Comparison of ENCODE assay signal across 13 cellular contexts in the genomic region with DNA sequence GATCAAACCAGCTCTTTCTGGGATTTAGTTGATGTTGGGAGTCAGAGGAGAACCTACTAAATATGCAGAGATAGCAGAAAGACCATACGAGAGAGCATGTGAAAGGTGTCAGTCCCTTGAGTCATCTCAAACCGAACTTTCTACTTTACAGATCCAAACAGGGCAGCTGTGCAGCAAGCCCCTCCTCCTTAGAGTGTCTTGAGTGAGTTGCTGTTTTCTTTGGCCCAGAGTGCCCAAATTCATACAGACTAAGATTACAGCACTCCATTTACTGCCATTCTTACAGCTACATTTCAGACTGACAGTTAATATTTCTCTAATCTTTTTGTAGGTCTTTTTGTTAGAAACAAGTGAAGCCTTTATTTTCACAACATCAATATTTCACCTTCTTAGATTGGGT. TPM values are rescaled to one million over a fixed set of nuclear protein-coding genes. Genes with fewer than 3 reads are reported as not detected.
DNase-seq lines count a peak whose midpoint lies in the region; ATAC-seq and TF ChIP-seq lines count a peak whose summit lies in the region.
"Had no signal": no experiment of that assay in that cellular context is flagged by ENCODE, and none has a peak within 500 bp of the region (broad histone marks: within the 10 kb centered on the region; RNA-seq: fewer than 3 reads in every experiment).

No MANE protein-coding gene starts in this region.

- DNase-seq in SK-N-SH, result no peak
- peak; percentile 73 for DNase-seq in brain microvascular endothelial cell
- DNase-seq in smooth muscle cell of the brain vasculature (ENCODE audit: low read depth, low spot score), result peak; percentile 29
- DNase-seq in mucosa of gallbladder (ENCODE audit: low spot score), result no peak
- DNase-seq in NCI-H2081 (lab: John Stamatoyannopoulos, UW), result no peak
- DNase-seq: Calu3, left colon, NCI-H510A had no signal

- ATAC-seq in SK-N-SH treated with all-trans-retinoic acid at 6 μM for 48 hours (no peak), HG03095 (IDR thresholded peaks at IDR 0.05; ENCODE audit: unreplicated experiment) (peak; percentile 60), HG03196 (IDR thresholded peaks at IDR 0.05; ENCODE audit: unreplicated experiment) (no peak)
- ATAC-seq: left colon had no signal

- no peaks in the 10 kb centered on the region for H3F3A ChIP-seq in SK-N-SH (replicated peaks; ENCODE audit: insufficient read depth)

- in situ Hi-C loops in brain microvascular endothelial cell (cut with HindIII; ENCODE audit: low pct_ligation_motif_present, low sequenced_read_pairs), result no loop called here

- POLR2A ChIA-PET in SK-N-SH (lab: Yijun Ruan, JAX), result interaction anchor here (1.0 kb wide), 1 partner anchor 52 kb away, joined by 3 read pairs; no protein-coding TSS in a partner anchor

- TF ChIP-seq EP300 in SK-N-SH (IDR thresholded peaks at IDR 0.05; ENCODE audit: borderline replicate concordance in 1 of 2, low read depth in 1 of 2, low read length in 1 of 2), result no peak

- no peak overlapping the region for H2AFZ ChIP-seq in SK-N-SH (ENCODE audit: low read depth)

- H3K9me2 ChIP-seq in SK-N-SH, result no peaks in the 10 kb centered on the region

- H3K79me2 ChIP-seq in SK-N-SH (ENCODE audit: insufficient read depth), result no peaks in the 10 kb centered on the region

- H3K36me3 ChIP-seq in SK-N-SH (replicated peaks in 1 of 2; ENCODE audit: control insufficient read depth in 1 of 2, insufficient read depth in 2 of 2, low read length in 1 of 2), result no peaks in the 10 kb centered on the region
- no peaks in the 10 kb centered on the region for H3K36me3 ChIP-seq in brain microvascular endothelial cell (replicated peaks)
- H3K36me3 ChIP-seq: neutrophil, vagina had no signal

- H3K27ac ChIP-seq in SK-N-SH (ENCODE audit: low read depth in 2 of 2, low read length in 1 of 2), result peak overlapping the region in 1 of 2 experiments; percentile 80; a peak in 2 of 4 replicates
- H3K27ac ChIP-seq in brain microvascular endothelial cell, result no peak overlapping the region
- H3K27ac ChIP-seq: neutrophil, vagina had no signal

- CTCF ChIA-PET in SK-N-SH (lab: Yijun Ruan, JAX), result interaction anchor here (0.8 to 3.9 kb wide), 9 partner anchors 13 to 401 kb away, joined by 3 to 15 read pairs (median 4); no protein-coding TSS in a partner anchor

- H3K9me3 ChIP-seq in SK-N-SH, result no peaks in the 10 kb centered on the region
- H3K9me3 ChIP-seq: neutrophil, vagina had no signal

- TF ChIP-seq RAD21 in SK-N-SH (IDR thresholded peaks at IDR 0.05; ENCODE audit: low read length), result no peak

- 31% methylated on average over 2 of the region's 2 CpGs for WGBS in SK-N-SH (ENCODE audit: low lambda C conversion rate)

- no peak overlapping the region for H3K9ac ChIP-seq in SK-N-SH

- no peaks in the 10 kb centered on the region for H3K27me3 ChIP-seq in SK-N-SH (ENCODE audit: insufficient read depth)
- no peaks in the 10 kb centered on the region for H3K27me3 ChIP-seq in brain microvascular endothelial cell (replicated peaks)
- H3K27me3 ChIP-seq: vagina had no signal

- no peaks in the 10 kb centered on the region for H4K20me1 ChIP-seq in SK-N-SH (ENCODE audit: insufficient read depth)

- H3K4me2 ChIP-seq in SK-N-SH, result no peak overlapping the region

- TF ChIP-seq CTCF in SK-N-SH (IDR thresholded peaks at IDR 0.05) (no peak), brain microvascular endothelial cell (IDR thresholded peaks at IDR 0.05; ENCODE audit: low read depth, low read length, missing control alignments) (no peak)

- H3K4me3 ChIP-seq in SK-N-SH (ENCODE audit: low read depth in 2 of 2, low read length in 1 of 2) (no peak overlapping the region), brain microvascular endothelial cell (ENCODE audit: low read depth, low read length) (no peak overlapping the region)
- H3K4me3 ChIP-seq: vagina had no signal

- peaks cover 3 to 26% of the 10 kb centered on the region in 2 experiments; a peak in 3 of 4 replicates for H3K4me1 ChIP-seq in SK-N-SH (ENCODE audit: control insufficient read depth in 1 of 2, insufficient read depth in 2 of 2, low read depth in 1 of 2, low read length in 1 of 2)
- H3K4me1 ChIP-seq: vagina had no signal

TF ChIP-seq in SK-N-SH treated with all-trans-retinoic acid at 6 μM for 48 hours, 23 proteins besides CTCF, POLR2A, EP300 and RAD21:
- TF ChIP-seq ISL1 (CRISPR knock-in tag; IDR thresholded peaks at IDR 0.05), result peak; percentile 53
- no peak for TF ChIP-seq ZFP30 (CRISPR knock-in tag; IDR thresholded peaks at IDR 0.05)
- TF ChIP-seq, protein P1, sequence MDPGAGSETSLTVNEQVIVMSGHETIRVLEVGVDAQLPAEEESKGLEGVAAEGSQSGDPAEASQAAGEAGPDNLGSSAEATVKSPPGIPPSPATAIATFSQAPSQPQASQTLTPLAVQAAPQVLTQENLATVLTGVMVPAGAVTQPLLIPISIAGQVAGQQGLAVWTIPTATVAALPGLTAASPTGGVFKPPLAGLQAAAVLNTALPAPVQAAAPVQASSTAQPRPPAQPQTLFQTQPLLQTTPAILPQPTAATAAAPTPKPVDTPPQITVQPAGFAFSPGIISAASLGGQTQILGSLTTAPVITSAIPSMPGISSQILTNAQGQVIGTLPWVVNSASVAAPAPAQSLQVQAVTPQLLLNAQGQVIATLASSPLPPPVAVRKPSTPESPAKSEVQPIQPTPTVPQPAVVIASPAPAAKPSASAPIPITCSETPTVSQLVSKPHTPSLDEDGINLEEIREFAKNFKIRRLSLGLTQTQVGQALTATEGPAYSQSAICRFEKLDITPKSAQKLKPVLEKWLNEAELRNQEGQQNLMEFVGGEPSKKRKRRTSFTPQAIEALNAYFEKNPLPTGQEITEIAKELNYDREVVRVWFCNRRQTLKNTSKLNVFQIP (CRISPR knock-in tag; IDR thresholded peaks at IDR 0.05; ENCODE audit: borderline replicate concordance, low read depth), result no peak
- TF ChIP-seq OSR1 (CRISPR knock-in tag; IDR thresholded peaks at IDR 0.05), result no peak
- no peak for TF ChIP-seq ARNTL (CRISPR knock-in tag; IDR thresholded peaks at IDR 0.05; ENCODE audit: borderline replicate concordance, low read depth)
- TF ChIP-seq, protein P2, sequence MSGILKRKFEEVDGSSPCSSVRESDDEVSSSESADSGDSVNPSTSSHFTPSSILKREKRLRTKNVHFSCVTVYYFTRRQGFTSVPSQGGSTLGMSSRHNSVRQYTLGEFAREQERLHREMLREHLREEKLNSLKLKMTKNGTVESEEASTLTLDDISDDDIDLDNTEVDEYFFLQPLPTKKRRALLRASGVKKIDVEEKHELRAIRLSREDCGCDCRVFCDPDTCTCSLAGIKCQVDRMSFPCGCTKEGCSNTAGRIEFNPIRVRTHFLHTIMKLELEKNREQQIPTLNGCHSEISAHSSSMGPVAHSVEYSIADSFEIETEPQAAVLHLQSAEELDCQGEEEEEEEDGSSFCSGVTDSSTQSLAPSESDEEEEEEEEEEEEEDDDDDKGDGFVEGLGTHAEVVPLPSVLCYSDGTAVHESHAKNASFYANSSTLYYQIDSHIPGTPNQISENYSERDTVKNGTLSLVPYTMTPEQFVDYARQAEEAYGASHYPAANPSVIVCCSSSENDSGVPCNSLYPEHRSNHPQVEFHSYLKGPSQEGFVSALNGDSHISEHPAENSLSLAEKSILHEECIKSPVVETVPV (CRISPR knock-in tag; IDR thresholded peaks at IDR 0.05), result no peak
- TF ChIP-seq ZC3H10 (CRISPR knock-in tag; IDR thresholded peaks at IDR 0.05), result no peak

TF ChIP-seq in SK-N-SH, 30 proteins besides CTCF, POLR2A, EP300 and RAD21:
- TF ChIP-seq TCF12 (IDR thresholded peaks at IDR 0.05) (no peak), MAX (IDR thresholded peaks at IDR 0.05; ENCODE audit: low read depth) (no peak), MXI1 (IDR thresholded peaks at IDR 0.05; ENCODE audit: low read depth, low read length) (no peak), GABPA (IDR thresholded peaks at IDR 0.05; ENCODE audit: low read depth) (no peak), RXRA (IDR thresholded peaks at IDR 0.05; ENCODE audit: borderline replicate concordance, low read depth) (no peak), PBX3 (IDR thresholded peaks at IDR 0.05) (no peak)

RNA-seq across cellular contexts. Expression of gene NRCAM, which starts 53.4 kb away (rescaled TPM):
- 1.1 and 5.1 TPM in 2 replicates for polyA plus RNA-seq in SK-N-SH (2012; rRNA removed)
- polyA plus RNA-seq in SK-N-SH (2012; cell fraction: cytosol; rRNA removed), result 5.6 and 9.1 TPM in 2 replicates
- polyA plus RNA-seq in SK-N-SH (2012; cell fraction: nucleus; rRNA removed), result 2.2 and 2.6 TPM in 2 replicates
- total RNA-seq in mucosa of gallbladder, result 38.2 TPM

Comparison
In these comparisons a context has a peak if more than half of its experiments do, and no peak if none do; other contexts are left out.
1. DNase-seq: peak in brain microvascular endothelial cell (single experiment) and smooth muscle cell of the brain vasculature (single experiment); none in SK-N-SH (single experiment), mucosa of gallbladder (single experiment) and NCI-H2081 (0 of 2).